1 cellular context compared by ENCODE assay signal in the genomic region with DNA sequence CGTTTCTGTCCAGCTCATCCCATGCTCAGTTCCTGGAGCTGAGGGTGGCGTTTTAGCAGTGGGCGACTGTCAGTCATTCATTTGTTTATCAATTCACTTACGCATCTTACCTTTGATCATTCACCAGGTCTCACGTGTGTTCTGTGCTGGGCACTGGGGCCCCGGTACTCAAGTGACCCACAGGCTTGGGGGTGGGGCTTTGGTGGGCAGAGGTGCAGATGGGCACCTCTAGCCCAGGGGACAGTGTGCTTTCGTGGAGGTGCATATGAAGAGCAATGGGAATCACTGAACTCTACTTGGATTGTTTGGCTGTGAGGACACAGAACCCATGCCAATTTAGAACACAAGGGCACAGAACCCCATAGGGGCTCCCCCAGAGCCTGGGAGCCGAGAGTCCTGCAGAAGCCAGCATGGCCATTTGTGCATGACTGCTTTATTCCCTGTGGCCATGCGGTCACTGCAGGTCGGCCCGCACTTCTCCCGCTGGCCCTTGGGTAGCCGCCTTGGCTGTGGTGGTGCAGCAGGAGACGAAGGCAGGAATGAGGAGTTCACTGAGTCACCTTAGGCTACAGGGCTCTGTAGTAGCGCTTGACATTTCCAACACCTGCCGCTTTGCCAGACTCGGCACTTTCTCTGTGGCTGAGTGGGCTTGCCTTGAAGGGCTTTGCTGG.
TF ChIP-seq lines count a peak whose summit lies in the region.

No MANE protein-coding gene starts in this region.

TF ChIP-seq in WTC11, 78 proteins besides CTCF, POLR2A, EP300 and RAD21 (continued from another document):
- TF ChIP-seq, protein P1, sequence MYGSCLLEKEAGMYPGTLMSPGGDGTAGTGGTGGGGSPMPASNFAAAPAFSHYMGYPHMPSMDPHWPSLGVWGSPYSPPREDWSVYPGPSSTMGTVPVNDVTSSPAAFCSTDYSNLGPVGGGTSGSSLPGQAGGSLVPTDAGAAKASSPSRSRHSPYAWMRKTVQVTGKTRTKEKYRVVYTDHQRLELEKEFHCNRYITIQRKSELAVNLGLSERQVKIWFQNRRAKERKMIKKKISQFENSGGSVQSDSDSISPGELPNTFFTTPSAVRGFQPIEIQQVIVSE (CRISPR knock-in tag; IDR thresholded peaks at IDR 0.05; ENCODE audit: borderline replicate concordance) = no peak
- TF ChIP-seq, protein P2, sequence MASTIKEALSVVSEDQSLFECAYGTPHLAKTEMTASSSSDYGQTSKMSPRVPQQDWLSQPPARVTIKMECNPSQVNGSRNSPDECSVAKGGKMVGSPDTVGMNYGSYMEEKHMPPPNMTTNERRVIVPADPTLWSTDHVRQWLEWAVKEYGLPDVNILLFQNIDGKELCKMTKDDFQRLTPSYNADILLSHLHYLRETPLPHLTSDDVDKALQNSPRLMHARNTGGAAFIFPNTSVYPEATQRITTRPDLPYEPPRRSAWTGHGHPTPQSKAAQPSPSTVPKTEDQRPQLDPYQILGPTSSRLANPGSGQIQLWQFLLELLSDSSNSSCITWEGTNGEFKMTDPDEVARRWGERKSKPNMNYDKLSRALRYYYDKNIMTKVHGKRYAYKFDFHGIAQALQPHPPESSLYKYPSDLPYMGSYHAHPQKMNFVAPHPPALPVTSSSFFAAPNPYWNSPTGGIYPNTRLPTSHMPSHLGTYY (CRISPR knock-in tag; IDR thresholded peaks at IDR 0.05) = no peak
- TF ChIP-seq FOXP1 (CRISPR knock-in tag; IDR thresholded peaks at IDR 0.05; ENCODE audit: borderline replicate concordance) = no peak
- TF ChIP-seq, protein P3, sequence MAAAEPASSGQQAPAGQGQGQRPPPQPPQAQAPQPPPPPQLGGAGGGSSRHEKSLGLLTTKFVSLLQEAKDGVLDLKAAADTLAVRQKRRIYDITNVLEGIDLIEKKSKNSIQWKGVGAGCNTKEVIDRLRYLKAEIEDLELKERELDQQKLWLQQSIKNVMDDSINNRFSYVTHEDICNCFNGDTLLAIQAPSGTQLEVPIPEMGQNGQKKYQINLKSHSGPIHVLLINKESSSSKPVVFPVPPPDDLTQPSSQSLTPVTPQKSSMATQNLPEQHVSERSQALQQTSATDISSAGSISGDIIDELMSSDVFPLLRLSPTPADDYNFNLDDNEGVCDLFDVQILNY (CRISPR knock-in tag; IDR thresholded peaks at IDR 0.05) = no peak
- TF ChIP-seq TEAD1 (CRISPR knock-in tag; IDR thresholded peaks at IDR 0.05) = no peak
- TF ChIP-seq, protein P4, sequence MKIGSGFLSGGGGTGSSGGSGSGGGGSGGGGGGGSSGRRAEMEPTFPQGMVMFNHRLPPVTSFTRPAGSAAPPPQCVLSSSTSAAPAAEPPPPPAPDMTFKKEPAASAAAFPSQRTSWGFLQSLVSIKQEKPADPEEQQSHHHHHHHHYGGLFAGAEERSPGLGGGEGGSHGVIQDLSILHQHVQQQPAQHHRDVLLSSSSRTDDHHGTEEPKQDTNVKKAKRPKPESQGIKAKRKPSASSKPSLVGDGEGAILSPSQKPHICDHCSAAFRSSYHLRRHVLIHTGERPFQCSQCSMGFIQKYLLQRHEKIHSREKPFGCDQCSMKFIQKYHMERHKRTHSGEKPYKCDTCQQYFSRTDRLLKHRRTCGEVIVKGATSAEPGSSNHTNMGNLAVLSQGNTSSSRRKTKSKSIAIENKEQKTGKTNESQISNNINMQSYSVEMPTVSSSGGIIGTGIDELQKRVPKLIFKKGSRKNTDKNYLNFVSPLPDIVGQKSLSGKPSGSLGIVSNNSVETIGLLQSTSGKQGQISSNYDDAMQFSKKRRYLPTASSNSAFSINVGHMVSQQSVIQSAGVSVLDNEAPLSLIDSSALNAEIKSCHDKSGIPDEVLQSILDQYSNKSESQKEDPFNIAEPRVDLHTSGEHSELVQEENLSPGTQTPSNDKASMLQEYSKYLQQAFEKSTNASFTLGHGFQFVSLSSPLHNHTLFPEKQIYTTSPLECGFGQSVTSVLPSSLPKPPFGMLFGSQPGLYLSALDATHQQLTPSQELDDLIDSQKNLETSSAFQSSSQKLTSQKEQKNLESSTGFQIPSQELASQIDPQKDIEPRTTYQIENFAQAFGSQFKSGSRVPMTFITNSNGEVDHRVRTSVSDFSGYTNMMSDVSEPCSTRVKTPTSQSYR (CRISPR knock-in tag; IDR thresholded peaks at IDR 0.05) = no peak
- TF ChIP-seq JUN (CRISPR knock-in tag; IDR thresholded peaks at IDR 0.05) = no peak
- no peak for TF ChIP-seq ETV6 (CRISPR knock-in tag; IDR thresholded peaks at IDR 0.05)
- no peak for TF ChIP-seq GTF2I (CRISPR knock-in tag; conservative IDR thresholded peaks at IDR 0.05)
- no peak for TF ChIP-seq ZNF219 (CRISPR knock-in tag; IDR thresholded peaks at IDR 0.05; ENCODE audit: borderline replicate concordance)
- no peak for TF ChIP-seq TEAD4 (CRISPR knock-in tag; IDR thresholded peaks at IDR 0.05)
- no peak for TF ChIP-seq TCF7 (CRISPR knock-in tag; IDR thresholded peaks at IDR 0.05; ENCODE audit: low read depth)
- no peak for TF ChIP-seq MYBL2 (CRISPR knock-in tag; IDR thresholded peaks at IDR 0.05)
- TF ChIP-seq, protein P5, sequence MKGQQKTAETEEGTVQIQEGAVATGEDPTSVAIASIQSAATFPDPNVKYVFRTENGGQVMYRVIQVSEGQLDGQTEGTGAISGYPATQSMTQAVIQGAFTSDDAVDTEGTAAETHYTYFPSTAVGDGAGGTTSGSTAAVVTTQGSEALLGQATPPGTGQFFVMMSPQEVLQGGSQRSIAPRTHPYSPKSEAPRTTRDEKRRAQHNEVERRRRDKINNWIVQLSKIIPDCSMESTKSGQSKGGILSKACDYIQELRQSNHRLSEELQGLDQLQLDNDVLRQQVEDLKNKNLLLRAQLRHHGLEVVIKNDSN (CRISPR knock-in tag; IDR thresholded peaks at IDR 0.05) = no peak
- no peak for TF ChIP-seq ZNF416 (CRISPR knock-in tag; IDR thresholded peaks at IDR 0.05)
- no peak for TF ChIP-seq SOX15 (CRISPR knock-in tag; IDR thresholded peaks at IDR 0.05)
- TF ChIP-seq, protein P6, sequence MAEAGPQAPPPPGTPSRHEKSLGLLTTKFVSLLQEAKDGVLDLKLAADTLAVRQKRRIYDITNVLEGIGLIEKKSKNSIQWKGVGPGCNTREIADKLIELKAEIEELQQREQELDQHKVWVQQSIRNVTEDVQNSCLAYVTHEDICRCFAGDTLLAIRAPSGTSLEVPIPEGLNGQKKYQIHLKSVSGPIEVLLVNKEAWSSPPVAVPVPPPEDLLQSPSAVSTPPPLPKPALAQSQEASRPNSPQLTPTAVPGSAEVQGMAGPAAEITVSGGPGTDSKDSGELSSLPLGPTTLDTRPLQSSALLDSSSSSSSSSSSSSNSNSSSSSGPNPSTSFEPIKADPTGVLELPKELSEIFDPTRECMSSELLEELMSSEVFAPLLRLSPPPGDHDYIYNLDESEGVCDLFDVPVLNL (CRISPR knock-in tag; IDR thresholded peaks at IDR 0.05; ENCODE audit: borderline replicate concordance, low read depth) = no peak
- TF ChIP-seq, protein P7, sequence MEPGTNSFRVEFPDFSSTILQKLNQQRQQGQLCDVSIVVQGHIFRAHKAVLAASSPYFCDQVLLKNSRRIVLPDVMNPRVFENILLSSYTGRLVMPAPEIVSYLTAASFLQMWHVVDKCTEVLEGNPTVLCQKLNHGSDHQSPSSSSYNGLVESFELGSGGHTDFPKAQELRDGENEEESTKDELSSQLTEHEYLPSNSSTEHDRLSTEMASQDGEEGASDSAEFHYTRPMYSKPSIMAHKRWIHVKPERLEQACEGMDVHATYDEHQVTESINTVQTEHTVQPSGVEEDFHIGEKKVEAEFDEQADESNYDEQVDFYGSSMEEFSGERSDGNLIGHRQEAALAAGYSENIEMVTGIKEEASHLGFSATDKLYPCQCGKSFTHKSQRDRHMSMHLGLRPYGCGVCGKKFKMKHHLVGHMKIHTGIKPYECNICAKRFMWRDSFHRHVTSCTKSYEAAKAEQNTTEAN (CRISPR knock-in tag; IDR thresholded peaks at IDR 0.05) = no peak
- no peak for TF ChIP-seq RORB (CRISPR knock-in tag; IDR thresholded peaks at IDR 0.05)
